Comparison of ENCODE assay signal across 15 cellular contexts in genomic region chr15:75947117-75947516, GRCh38. TPM values are rescaled to one million over a fixed set of nuclear protein-coding genes. Genes with fewer than 3 reads are reported as not detected.
DNase-seq lines count a peak whose midpoint lies in the region; TF ChIP-seq lines count a peak whose summit lies in the region.
"Had no signal": no experiment of that assay in that cellular context is flagged by ENCODE, and none has a peak within 500 bp of the region (broad histone marks: within the 10 kb centered on the region; RNA-seq: fewer than 3 reads in every experiment).

No MANE protein-coding gene starts in this region.

- no peak overlapping the region for H3K4me3 Mint-ChIP-seq in MCF 10A (ENCODE audit: unreplicated experiment)
- H3K4me3 Mint-ChIP-seq: activated CD8-positive, alpha-beta T cell treated with anti-CD3 and anti-CD28 coated beads, Interleukin-2, amount 10 ng/mL, durations not matched to agents 7 days and 5 days; activated naive CD4-positive, alpha-beta T cell treated with anti-CD3 and anti-CD28 coated beads, Interleukin-2, amount 10 ng/mL, durations not matched to agents 7 days and 5 days; neural crest cell had no signal

- DNase-seq in MCF 10A (ENCODE audit: unreplicated experiment) (peak; percentile 77), breast epithelium (ENCODE audit: low spot score in 2 of 2) (no peak), RWPE1 (ENCODE audit: low spot score) (peak; percentile 82), fibroblast of pulmonary artery (ENCODE audit: low read depth) (peak; percentile 33), stromal cell of bone marrow (ENCODE audit: low read depth) (peak; percentile 40), colonic mucosa (no peak), SIG-M5 treated with dmso at 0.1 percent for 504 hours (lab: John Stamatoyannopoulos, UW; ENCODE audit: unreplicated experiment) (no peak), dorsolateral prefrontal cortex (no peak)
- DNase-seq: activated CD8-positive, alpha-beta T cell treated with anti-CD3 and anti-CD28 coated beads, Interleukin-2, amount 10 ng/mL, durations not matched to agents 7 days and 5 days; activated naive CD4-positive, alpha-beta T cell treated with anti-CD3 and anti-CD28 coated beads, Interleukin-2, amount 10 ng/mL, durations not matched to agents 7 days and 5 days; GDM1; left lung; T-helper 1 cell had no signal

- intact Hi-C loops in MCF 10A (cut with micrococcal nuclease), result no loop called here
- intact Hi-C loops in breast epithelium (cut with DNase I; ENCODE audit: low total_unique reads), result no loop called here
- intact Hi-C loops in colonic mucosa (cut with DNase I), result no loop called here
- intact Hi-C loops in dorsolateral prefrontal cortex (cut with DNase I), result no loop called here

- no peaks in the 10 kb centered on the region for H3K36me3 Mint-ChIP-seq in MCF 10A (ENCODE audit: insufficient read depth, unreplicated experiment)
- H3K36me3 Mint-ChIP-seq: activated naive CD4-positive, alpha-beta T cell treated with anti-CD3 and anti-CD28 coated beads, Interleukin-2, amount 10 ng/mL, durations not matched to agents 7 days and 5 days had no signal

- H3K27ac Mint-ChIP-seq in MCF 10A (ENCODE audit: low read depth, unreplicated experiment), result no peak overlapping the region
- H3K27ac Mint-ChIP-seq: activated CD8-positive, alpha-beta T cell treated with anti-CD3 and anti-CD28 coated beads, Interleukin-2, amount 10 ng/mL, durations not matched to agents 7 days and 5 days; activated naive CD4-positive, alpha-beta T cell treated with anti-CD3 and anti-CD28 coated beads, Interleukin-2, amount 10 ng/mL, durations not matched to agents 7 days and 5 days had no signal

- no peaks in the 10 kb centered on the region for H3K36me3 ChIP-seq in breast epithelium
- no peaks in the 10 kb centered on the region for H3K36me3 ChIP-seq in colonic mucosa
- H3K36me3 ChIP-seq: left lung had no signal

- H3K9ac ChIP-seq in colonic mucosa (ENCODE audit: low read depth in 2 of 2, low read length in 2 of 2), result no peak overlapping the region

- H3K4me1 ChIP-seq in breast epithelium (no peaks in the 10 kb centered on the region), colonic mucosa (no peaks in the 10 kb centered on the region)
- H3K4me1 ChIP-seq: left lung had no signal

- H3K9me3 Mint-ChIP-seq in MCF 10A (ENCODE audit: unreplicated experiment), result no peaks in the 10 kb centered on the region
- H3K9me3 Mint-ChIP-seq: activated naive CD4-positive, alpha-beta T cell treated with anti-CD3 and anti-CD28 coated beads, Interleukin-2, amount 10 ng/mL, durations not matched to agents 7 days and 5 days; neural crest cell had no signal

- no peak for TF ChIP-seq POLR2A in breast epithelium (IDR thresholded peaks at IDR 0.05)

- BruUV-seq in MCF 10A (replicated peaks; lab: Mats Ljungman, UMichigan), result no TSS peak

- TF ChIP-seq CTCF in MCF 10A (IDR thresholded peaks at IDR 0.05; ENCODE audit: unreplicated experiment), result no peak
- TF ChIP-seq CTCF in breast epithelium (IDR thresholded peaks at IDR 0.05), result no peak
- no peak for TF ChIP-seq CTCF in RWPE1 (conservative IDR thresholded peaks at IDR 0.05; ENCODE audit: low read depth)
- TF ChIP-seq CTCF in fibroblast of pulmonary artery (IDR thresholded peaks at IDR 0.05; ENCODE audit: low read length, missing control alignments), result no peak
- no peak for TF ChIP-seq CTCF in colonic mucosa (IDR thresholded peaks at IDR 0.05)
- TF ChIP-seq CTCF in dorsolateral prefrontal cortex (IDR thresholded peaks at IDR 0.05 in 54 of 56, conservative IDR thresholded peaks at IDR 0.05 in 2 of 56; ENCODE audit: low read depth in 1 of 56, partially characterized antibody in 56 of 56), result no peak

- CTCF ChIA-PET in MCF 10A (lab: Yijun Ruan, JAX), result interaction anchor here (0.8 to 2.5 kb wide), 6 partner anchors 18 to 203 kb away, joined by 3 to 11 read pairs (median 5); no protein-coding TSS in a partner anchor
- CTCF ChIA-PET in RWPE1 (lab: Yijun Ruan, JAX), result no interaction called here

- H3K9me3 ChIP-seq in breast epithelium (no peaks in the 10 kb centered on the region), colonic mucosa (no peaks in the 10 kb centered on the region)
- H3K9me3 ChIP-seq: left lung had no signal

- H3K27me3 Mint-ChIP-seq in MCF 10A (ENCODE audit: insufficient read depth, unreplicated experiment), result no peaks in the 10 kb centered on the region

- H3K4me3 ChIP-seq in breast epithelium, result no peak overlapping the region
- no peak overlapping the region for H3K4me3 ChIP-seq in fibroblast of pulmonary artery (replicated peaks; ENCODE audit: low read depth, low read length)
- no peak overlapping the region for H3K4me3 ChIP-seq in colonic mucosa
- H3K4me3 ChIP-seq in dorsolateral prefrontal cortex, result no peak overlapping the region
- H3K4me3 ChIP-seq: K562, left lung had no signal

- POLR2A ChIA-PET in MCF 10A (lab: Yijun Ruan, JAX), result interaction anchor here (0.6 to 2.0 kb wide), 18 partner anchors 9 to 1040 kb away, joined by 3 to 17 read pairs (median 4); partner anchors contain the start of genes FAM219B, NRG4 and TMEM266
- POLR2A ChIA-PET in RWPE1 (lab: Yijun Ruan, JAX; ENCODE audit: low non-redundant PET), result interaction anchor here (0.6 kb wide), 1 partner anchor 46 kb away, joined by 5 read pairs; no protein-coding TSS in a partner anchor

- H3K27ac ChIP-seq in breast epithelium (no peak overlapping the region), RWPE1 (no peak overlapping the region), colonic mucosa (no peak overlapping the region), dorsolateral prefrontal cortex (no peak overlapping the region)
- H3K27ac ChIP-seq: left lung had no signal

- H3K27me3 ChIP-seq in breast epithelium (no peaks in the 10 kb centered on the region), colonic mucosa (no peaks in the 10 kb centered on the region), dorsolateral prefrontal cortex (peaks cover 0 to 12% (median 0%) of the 10 kb centered on the region in 45 donors)

- peaks cover 14% of the 10 kb centered on the region for H3K4me1 Mint-ChIP-seq in MCF 10A (ENCODE audit: insufficient read depth, unreplicated experiment)
- H3K4me1 Mint-ChIP-seq: activated naive CD4-positive, alpha-beta T cell treated with anti-CD3 and anti-CD28 coated beads, Interleukin-2, amount 10 ng/mL, durations not matched to agents 7 days and 5 days; neural crest cell had no signal

RNA-seq across cellular contexts. Expression of gene FBXO22, which starts 43.4 kb away (rescaled TPM):
- total RNA-seq in MCF 10A (2022) (49.2 and 70.7 TPM in 2 replicates), breast epithelium (10 to 100 TPM; 12.8 to 25.3 (median 24.6) TPM), colonic mucosa (10 to 100 TPM; 30.7 to 40.1 TPM), dorsolateral prefrontal cortex (10 to 100 TPM; 18.2 to 31.2 (median 23.7) TPM)

Comparison
In these comparisons a context has a peak if more than half of its experiments do, and no peak if none do; other contexts are left out.
1. DNase-seq: peak in MCF 10A (single experiment), RWPE1 (single experiment), fibroblast of pulmonary artery (single experiment) and stromal cell of bone marrow (single experiment); none in breast epithelium (0 of 2), colonic mucosa (single experiment), SIG-M5 treated with dmso at 0.1 percent for 504 hours (single experiment) and dorsolateral prefrontal cortex (0 of 10).